In genomic region chr16:68265078-68265925, GRCh38 we compare ENCODE assay signal across 8 cellular contexts. TPM values are rescaled to one million over a fixed set of nuclear protein-coding genes. Genes with fewer than 3 reads are reported as not detected.
A peak's percentile ranks its signal among the peaks of the same experiment; 100 is the strongest.
DNase-seq lines count a peak whose midpoint lies in the region; ATAC-seq and TF ChIP-seq lines count a peak whose summit lies in the region.

No MANE protein-coding gene starts in this region.

- peak overlapping the region; percentile 96 to 99 (median 98) for H3K27ac ChIP-seq in Peyer's patch
- peak overlapping the region; percentile 66 for H3K27ac ChIP-seq in parathyroid adenoma

- peak overlapping the region; percentile 97 for H3K27ac Mint-ChIP-seq in activated naive CD4-positive, alpha-beta T cell treated with anti-CD3 and anti-CD28 coated beads, Interleukin-2, amount 50 U/mL, for 72 hours

- H3K36me3 ChIP-seq in Peyer's patch (peaks cover 0 to 2% (median 0%) of the 10 kb centered on the region in 3 donors), parathyroid adenoma (ENCODE audit: control insufficient read depth, insufficient read depth, low read length) (no peaks in the 10 kb centered on the region)

- H3K9me3 Mint-ChIP-seq in activated naive CD4-positive, alpha-beta T cell treated with anti-CD3 and anti-CD28 coated beads, Interleukin-2, amount 50 U/mL, for 72 hours: no peaks in the 10 kb centered on the region

- peak; percentile 64 for DNase-seq in GM04504 (ENCODE audit: low read depth)
- DNase-seq in Peyer's patch: peak; percentile 62 to 78 (median 72)
- peak; percentile 60 to 72 for DNase-seq in activated naive CD4-positive, alpha-beta T cell treated with anti-CD3 and anti-CD28 coated beads, Interleukin-2, amount 50 U/mL, for 72 hours (ENCODE audit: low spot score in 2 of 2)
- DNase-seq in Right ventricle myocardium inferior (ENCODE audit: missing footprints): peak; percentile 78

- no peak overlapping the region for H3K9ac ChIP-seq in parathyroid adenoma

- peaks cover 10 to 20% of the 10 kb centered on the region in 2 donors for H3K36me3 Mint-ChIP-seq in activated naive CD4-positive, alpha-beta T cell treated with anti-CD3 and anti-CD28 coated beads, Interleukin-2, amount 50 U/mL, for 72 hours

- peak; percentile 8 for ATAC-seq in HG02870 (IDR thresholded peaks at IDR 0.05; ENCODE audit: unreplicated experiment)
- ATAC-seq in activated naive CD4-positive, alpha-beta T cell treated with anti-CD3 and anti-CD28 coated beads, Interleukin-2, amount 50 U/mL, for 72 hours: peak; percentile 44 to 55
- peak; percentile 67 for ATAC-seq in Right ventricle myocardium inferior
- ATAC-seq in GM18520 (IDR thresholded peaks at IDR 0.05; ENCODE audit: unreplicated experiment): no peak
- no peak for ATAC-seq in GM21786 (IDR thresholded peaks at IDR 0.05; ENCODE audit: unreplicated experiment)

- peak overlapping the region; percentile 64 for H3K4me2 ChIP-seq in parathyroid adenoma (ENCODE audit: low read length)

- H3K27me3 ChIP-seq in Peyer's patch (no peaks in the 10 kb centered on the region), parathyroid adenoma (ENCODE audit: control insufficient read depth, insufficient read depth, low read length) (no peaks in the 10 kb centered on the region)

- TF ChIP-seq CTCF in Peyer's patch (IDR thresholded peaks at IDR 0.05) (no peak), parathyroid adenoma (IDR thresholded peaks at IDR 0.05) (no peak)

- intact Hi-C loops in Right ventricle myocardium inferior (cut with DNase I): loop anchor here (2.0 kb wide), 2 partner anchors 17 to 45 kb away; partner anchors contain the start of genes PRMT7 and SLC7A6OS

- TF ChIP-seq POLR2A in Peyer's patch (IDR thresholded peaks at IDR 0.05): peak in 1 of 2 donors; percentile 30

- H3K79me2 ChIP-seq in parathyroid adenoma: peaks cover 3% of the 10 kb centered on the region

- H3K4me3 ChIP-seq in Peyer's patch (peak overlapping the region; percentile 81 to 91 (median 82)), parathyroid adenoma (ENCODE audit: low read depth, low read length) (peak overlapping the region; percentile 58)

- H2AFZ ChIP-seq in parathyroid adenoma: peak overlapping the region; percentile 97

- peaks cover 0 to 37% (median 9%) of the 10 kb centered on the region in 4 donors for H3K4me1 ChIP-seq in Peyer's patch
- H3K4me1 ChIP-seq in parathyroid adenoma: peaks cover 9% of the 10 kb centered on the region

- H3K9me3 ChIP-seq in Peyer's patch (no peaks in the 10 kb centered on the region), parathyroid adenoma (ENCODE audit: control insufficient read depth, low read length) (no peaks in the 10 kb centered on the region)

RNA-seq across cellular contexts. Expression of gene SLC7A6, which starts 1.0 kb away (rescaled TPM):
- total RNA-seq in Peyer's patch: 10 to 100 TPM; 19.9 to 83.3 (median 46.4) TPM
- 10 to 100 TPM; 69.0 to 97.7 TPM for total RNA-seq in activated naive CD4-positive, alpha-beta T cell treated with anti-CD3 and anti-CD28 coated beads, Interleukin-2, amount 50 U/mL, for 72 hours
- total RNA-seq in Right ventricle myocardium inferior: 33.7 TPM

RNA-seq across cellular contexts. Expression of gene PLA2G15, which starts 20.1 kb away (rescaled TPM):
- total RNA-seq in Peyer's patch (10 to 100 TPM in 3 of 4 donors, 1 to 10 TPM in 1; 8.3 to 27.5 (median 17.6) TPM), Right ventricle myocardium inferior (43.8 TPM)
- 1 to 10 TPM; 9.7 to 9.8 TPM for total RNA-seq in activated naive CD4-positive, alpha-beta T cell treated with anti-CD3 and anti-CD28 coated beads, Interleukin-2, amount 50 U/mL, for 72 hours

RNA-seq across cellular contexts. Expression of gene ESRP2, which starts 29.4 kb away (rescaled TPM):
- 10 to 100 TPM; 15.7 to 67.4 (median 40.9) TPM for total RNA-seq in Peyer's patch
- total RNA-seq in activated naive CD4-positive, alpha-beta T cell treated with anti-CD3 and anti-CD28 coated beads, Interleukin-2, amount 50 U/mL, for 72 hours: under 1 TPM; 0.43 to 0.48 TPM
- total RNA-seq in Right ventricle myocardium inferior: 0.41 TPM

RNA-seq across cellular contexts. Expression of gene SLC7A6OS, which starts 45.4 kb away (rescaled TPM):
- total RNA-seq in Peyer's patch (10 to 100 TPM; 11.4 to 26.0 (median 18.3) TPM), Right ventricle myocardium inferior (12.4 TPM)
- 10 to 100 TPM; 21.4 to 29.6 TPM for total RNA-seq in activated naive CD4-positive, alpha-beta T cell treated with anti-CD3 and anti-CD28 coated beads, Interleukin-2, amount 50 U/mL, for 72 hours

RNA-seq across cellular contexts. Expression of gene PRMT7, which starts 45.5 kb away (rescaled TPM):
- total RNA-seq in Peyer's patch: 100 to 1,000 TPM in 1 of 4 donors, 10 to 100 TPM in 3; 36.6 to 145 (median 65.0) TPM
- 10 to 100 TPM; 33.7 to 80.2 TPM for total RNA-seq in activated naive CD4-positive, alpha-beta T cell treated with anti-CD3 and anti-CD28 coated beads, Interleukin-2, amount 50 U/mL, for 72 hours
- 28.9 TPM for total RNA-seq in Right ventricle myocardium inferior

Comparison
In these comparisons a context has a peak if more than half of its experiments do, and no peak if none do; other contexts are left out.
1. ATAC-seq: peak in HG02870 (single experiment), activated naive CD4-positive, alpha-beta T cell treated with anti-CD3 and anti-CD28 coated beads, Interleukin-2, amount 50 U/mL, for 72 hours (2 of 2) and Right ventricle myocardium inferior (single experiment); none in GM18520 (single experiment) and GM21786 (single experiment).
2. RNA of gene ESRP2, which starts 29.4 kb away (total RNA-seq): 15.7 to 67.4 TPM in Peyer's patch; 0.43 to 0.48 TPM in activated naive CD4-positive, alpha-beta T cell treated with anti-CD3 and anti-CD28 coated beads, Interleukin-2, amount 50 U/mL, for 72 hours and 0.41 TPM in Right ventricle myocardium inferior (single experiment); every median in the first group is over 10 times any median in the second.
3. Peak in every context shown above with its lines, with median percentiles within 50 percentile points of each other: DNase-seq.